In the genomic region with DNA sequence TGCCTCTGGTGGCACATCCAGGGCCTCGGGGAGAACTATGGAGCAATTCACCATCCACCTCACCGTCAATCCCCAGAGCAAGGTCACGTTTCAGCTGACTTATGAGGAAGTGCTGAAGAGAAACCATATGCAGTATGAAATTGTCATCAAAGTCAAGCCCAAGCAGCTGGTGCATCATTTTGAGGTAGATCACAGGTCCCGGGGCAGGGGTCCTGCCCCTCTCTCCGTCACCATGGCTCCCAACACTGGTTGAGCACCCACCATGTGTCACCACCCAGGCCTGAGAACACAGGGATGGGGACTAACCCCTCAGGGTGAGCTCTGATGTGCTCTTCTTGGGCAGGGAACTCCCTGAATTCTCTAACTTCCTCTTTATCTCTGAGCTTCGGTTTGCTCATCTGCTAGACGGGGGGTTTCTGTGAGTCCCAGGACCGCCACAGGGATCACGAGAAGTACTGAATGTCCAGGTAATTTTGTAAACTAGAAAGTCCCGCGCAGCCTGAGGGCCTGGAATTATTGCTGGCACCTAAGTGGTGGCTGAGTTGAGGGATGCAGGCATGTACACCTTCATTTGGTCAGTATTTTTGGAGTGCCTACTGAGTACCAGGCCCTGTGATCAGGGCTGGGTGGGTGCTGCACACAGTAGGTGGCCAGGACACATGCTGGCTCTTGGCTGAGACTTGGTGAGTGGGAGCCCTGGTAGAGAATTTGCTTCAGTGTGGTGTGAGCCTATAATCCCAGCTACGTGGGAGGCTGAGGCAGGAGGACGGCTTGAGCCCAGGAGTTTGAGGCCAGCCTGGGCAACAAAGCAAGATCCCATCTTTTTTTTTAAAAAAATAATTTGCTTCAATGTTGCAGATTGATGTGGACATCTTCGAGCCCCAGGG, we compare ENCODE assay signal across 13 cellular contexts. TPM values are rescaled to one million over a fixed set of nuclear protein-coding genes. Genes with fewer than 3 reads are reported as not detected.
DNase-seq lines count a peak whose midpoint lies in the region; ATAC-seq and TF ChIP-seq lines count a peak whose summit lies in the region.
"Had no signal": no experiment of that assay in that cellular context is flagged by ENCODE, and none has a peak within 500 bp of the region (broad histone marks: within the 10 kb centered on the region; RNA-seq: fewer than 3 reads in every experiment).

No MANE protein-coding gene starts in this region.

- H3K9ac ChIP-seq in OCI-LY3 (ENCODE audit: low read length) = peak overlapping the region; percentile 42; the same call in 1 of the 2 replicates

- intact Hi-C loops in sciatic nerve (cut with DNase I) = no loop called here

- peak; percentile 0 for DNase-seq in activated CD4-positive, alpha-beta T cell treated with anti-CD3 and anti-CD28 coated beads for 1 hour
- DNase-seq in activated CD4-positive, alpha-beta T cell treated with anti-CD3 and anti-CD28 coated beads, Interleukin-2, amount 50 U/mL, for 1 hour = no peak
- peak; percentile 35 for DNase-seq in sciatic nerve (ENCODE audit: low spot score)
- DNase-seq in SHP77 treated with DMSO at 0.1 percent for 48 hours (lab: John Stamatoyannopoulos, UW) = no peak
- no peak for DNase-seq in T1000 (lab: John Stamatoyannopoulos, UW)
- DNase-seq in NCI-H510A treated with DMSO at 0.1 percent for 48 hours (lab: John Stamatoyannopoulos, UW) = no peak
- DNase-seq: effector memory CD4-positive, alpha-beta T cell; PC-9 had no signal

- H3K9me3 ChIP-seq in OCI-LY3 (ENCODE audit: insufficient read depth, low read length) = no peaks in the 10 kb centered on the region
- H3K9me3 ChIP-seq: A549, prostate gland had no signal

- peak overlapping the region; percentile 79 for H3K27ac ChIP-seq in OCI-LY3 (ENCODE audit: low read length)
- H3K27ac ChIP-seq: A549, PC-9, prostate gland had no signal

- no peak for TF ChIP-seq CTCF in OCI-LY3 (IDR thresholded peaks at IDR 0.05; ENCODE audit: low read depth, low read length)

- peaks cover 35% of the 10 kb centered on the region for H3K4me1 ChIP-seq in OCI-LY3 (ENCODE audit: low read length)
- H3K4me1 ChIP-seq: A549, prostate gland had no signal

- H2AFZ ChIP-seq in OCI-LY3 (ENCODE audit: low read depth, low read length) = peak overlapping the region; percentile 76
- H2AFZ ChIP-seq: PC-9 had no signal

- peak overlapping the region; percentile 72 for H3K4me2 ChIP-seq in OCI-LY3 (ENCODE audit: low read length)
- H3K4me2 ChIP-seq: A549, PC-9 had no signal

- peak overlapping the region; percentile 25 for H3K4me3 ChIP-seq in OCI-LY3 (ENCODE audit: low read length)
- H3K4me3 ChIP-seq: A549, PC-9, prostate gland had no signal

- peak; percentile 75 for ATAC-seq in HG02678 (IDR thresholded peaks at IDR 0.05; ENCODE audit: unreplicated experiment)
- no peak for ATAC-seq in sciatic nerve
- ATAC-seq: A549 had no signal

- no peaks in the 10 kb centered on the region for H3K36me3 ChIP-seq in OCI-LY3 (replicated peaks; ENCODE audit: low read depth, low read length)
- H3K36me3 ChIP-seq: prostate gland had no signal

- H3K79me2 ChIP-seq in OCI-LY3 (ENCODE audit: low read length) = no peaks in the 10 kb centered on the region

- H3K27me3 ChIP-seq in OCI-LY3 (ENCODE audit: low read depth, low read length) = no peaks in the 10 kb centered on the region

- H4K20me1 ChIP-seq in OCI-LY3 (ENCODE audit: insufficient read depth, low read length) = no peaks in the 10 kb centered on the region

RNA-seq across cellular contexts. Expression of gene ITIH1, which starts 2.3 kb away (rescaled TPM):
- total RNA-seq in sciatic nerve = not detected
- total RNA-seq: HT1080, PC-9 had no signal

RNA-seq across cellular contexts. Expression of gene NEK4, which starts 8.9 kb away (rescaled TPM):
- total RNA-seq in sciatic nerve = 31.4 TPM

RNA-seq across cellular contexts. Expression of gene ITIH3, which starts 14.9 kb away (rescaled TPM):
- total RNA-seq in sciatic nerve = 22.0 TPM
- total RNA-seq: PC-9 had no signal

RNA-seq across cellular contexts. Expression of gene ITIH4, which starts 50.8 kb away (rescaled TPM):
- 16.3 TPM for total RNA-seq in sciatic nerve
- total RNA-seq: HT1080 had no signal

RNA-seq across cellular contexts. Expression of gene MUSTN1, which starts 55.2 kb away (rescaled TPM):
- 23.9 TPM for total RNA-seq in sciatic nerve
- total RNA-seq: HT1080, PC-9 had no signal

Comparison
In these comparisons a context has a peak if more than half of its experiments do, and no peak if none do; other contexts are left out.
1. DNase-seq: peak in activated CD4-positive, alpha-beta T cell treated with anti-CD3 and anti-CD28 coated beads for 1 hour (single experiment) and sciatic nerve (single experiment); none in activated CD4-positive, alpha-beta T cell treated with anti-CD3 and anti-CD28 coated beads, Interleukin-2, amount 50 U/mL, for 1 hour (single experiment), SHP77 treated with DMSO at 0.1 percent for 48 hours (single experiment), T1000 (single experiment) and NCI-H510A treated with DMSO at 0.1 percent for 48 hours (single experiment).